ENCODE assay signal across 13 cellular contexts in the genomic region with DNA sequence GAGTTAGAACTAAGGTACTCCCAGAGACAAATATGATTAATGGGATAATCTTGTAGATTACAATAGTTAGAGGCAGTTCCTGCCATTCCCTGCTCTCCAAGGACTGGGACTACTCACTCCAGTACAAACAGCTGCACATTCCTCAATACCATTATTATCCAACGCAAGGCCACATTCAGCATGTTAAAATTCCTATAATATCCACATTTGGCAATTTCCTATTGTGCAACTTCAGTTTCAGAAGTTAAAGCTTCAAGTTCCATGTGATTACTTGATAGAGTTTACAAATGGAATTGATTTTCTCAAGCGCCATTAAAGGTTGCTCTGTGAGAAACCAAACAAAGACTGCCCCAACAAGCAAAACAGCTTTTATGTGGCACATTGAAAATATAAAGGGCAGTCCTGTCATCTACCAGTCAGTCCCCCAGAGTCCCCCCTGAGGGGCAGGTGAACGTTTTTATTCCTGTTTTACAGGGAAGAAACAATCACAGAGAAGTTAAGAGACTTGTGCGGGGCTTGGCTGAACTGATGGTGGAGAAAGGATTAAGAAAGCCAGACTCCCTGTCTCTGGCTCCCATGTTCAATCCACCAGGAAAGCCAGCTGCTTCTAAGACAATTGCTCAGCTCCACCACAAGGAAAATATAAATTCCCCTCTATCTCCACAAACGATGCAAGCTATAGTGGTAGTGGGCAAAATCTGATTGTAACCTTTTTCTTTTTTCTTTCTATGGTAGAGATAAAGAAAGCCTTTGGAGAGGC.
DNase-seq lines count a peak whose midpoint lies in the region; ATAC-seq and TF ChIP-seq lines count a peak whose summit lies in the region.
"Had no signal": no experiment of that assay in that cellular context is flagged by ENCODE, and none has a peak within 500 bp of the region (broad histone marks: within the 10 kb centered on the region; RNA-seq: fewer than 3 reads in every experiment).

No MANE protein-coding gene starts in this region.

- DNase-seq in AG10803 (ENCODE audit: low read depth) (peak; percentile 99), HuH-7.5 (ENCODE audit: low spot score) (peak; percentile 17), choroid plexus epithelial cell (ENCODE audit: low read depth) (peak; percentile 65), myocyte (ENCODE audit: low read depth) (peak; percentile 75), retina (no peak), NCI-H446 treated with DMSO at 0.1 percent for 48 hours (lab: John Stamatoyannopoulos, UW) (no peak), SIG-M5 (lab: John Stamatoyannopoulos, UW) (no peak)
- DNase-seq: activated CD4-positive, alpha-beta T cell treated with anti-CD3 and anti-CD28 coated beads for 36 hours; activated naive CD4-positive, alpha-beta T cell treated with anti-CD3 and anti-CD28 coated beads for 36 hours; endodermal cell; NCI-H1930 had no signal

- TF ChIP-seq CTCF in AG10803 (conservative IDR thresholded peaks at IDR 0.05; ENCODE audit: low read length) (no peak), choroid plexus epithelial cell (conservative IDR thresholded peaks at IDR 0.05; ENCODE audit: low read depth, low read length) (no peak)

- ATAC-seq in GM19324 (IDR thresholded peaks at IDR 0.05; ENCODE audit: low FRiP score, unreplicated experiment) = no peak
- ATAC-seq: activated CD4-positive, alpha-beta T cell treated with anti-CD3 and anti-CD28 coated beads for 36 hours had no signal

- no peak overlapping the region for H3K4me3 ChIP-seq in AG10803 (ENCODE audit: low read length)
- H3K4me3 ChIP-seq in choroid plexus epithelial cell (ENCODE audit: low read depth, low read length) = no peak overlapping the region
- H3K4me3 ChIP-seq: prostate gland had no signal

Comparison
In these comparisons a context has a peak if more than half of its experiments do, and no peak if none do; other contexts are left out.
1. DNase-seq: peak in AG10803 (single experiment), HuH-7.5 (single experiment), choroid plexus epithelial cell (single experiment) and myocyte (single experiment); none in retina (single experiment), NCI-H446 treated with DMSO at 0.1 percent for 48 hours (single experiment) and SIG-M5 (single experiment).